In the genomic region with DNA sequence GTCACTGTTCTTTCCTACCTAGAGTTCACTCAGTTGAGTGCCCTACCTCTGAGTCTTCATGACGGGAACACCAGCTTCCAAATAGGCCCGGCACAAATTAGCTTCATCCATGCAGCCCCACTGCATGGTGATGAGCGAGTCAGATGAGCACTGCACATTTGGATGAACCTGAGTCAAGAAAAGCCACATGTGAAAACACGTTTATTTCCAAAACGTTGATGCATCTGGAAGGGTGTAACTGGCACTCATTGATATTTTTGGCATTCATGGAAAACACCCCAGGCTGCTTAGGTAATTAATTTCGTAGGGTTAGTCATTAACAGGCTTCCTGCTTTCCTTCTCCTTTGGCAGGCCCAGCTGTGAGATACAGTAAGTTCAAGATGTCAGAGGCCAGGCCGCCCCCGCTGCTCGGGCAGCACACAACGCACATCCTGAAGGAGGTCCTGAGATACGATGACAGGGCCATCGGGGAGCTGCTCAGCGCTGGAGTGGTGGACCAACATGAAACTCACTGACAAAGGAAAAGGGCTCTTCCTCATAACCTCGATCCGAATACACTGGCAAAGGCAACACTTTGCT, we compare ENCODE assay signal across 23 cellular contexts.
"Had no signal": no experiment of that assay in that cellular context is flagged by ENCODE, and none has a peak within 500 bp of the region (broad histone marks: within the 10 kb centered on the region; RNA-seq: fewer than 3 reads in every experiment).

No MANE protein-coding gene starts in this region.

- H3K27me3 ChIP-seq: cardiac muscle cell, dorsolateral prefrontal cortex, right lobe of liver, testis, transverse colon had no signal

- ATAC-seq: activated naive CD4-positive, alpha-beta T cell treated with anti-CD3 and anti-CD28 coated beads, Interleukin-2, amount 50 U/mL, for 72 hours; activated T-cell treated with anti-CD3 and anti-CD28 coated beads, Interleukin-2, amount 50 U/mL, for 72 hours; lower lobe of right lung; mucosa of descending colon; natural killer cell treated with Interleukin-12 subunit alpha and Interleukin-12 subunit beta and Interleukin-15 and Interleukin-18, amount 100 ng/mL, for 72 hours; right lobe of liver had no signal

- H3K9me3 ChIP-seq: lower lobe of right lung, mucosa of descending colon, right lobe of liver, testis, transverse colon had no signal

- H3K4me1 ChIP-seq: lower lobe of right lung, right lobe of liver, testis, transverse colon had no signal

- H3K4me3 ChIP-seq: cardiac muscle cell, coronary artery, dorsolateral prefrontal cortex, lower lobe of right lung, mucosa of descending colon, right lobe of liver, testis, transverse colon had no signal

- DNase-seq: activated CD4-positive, alpha-beta T cell treated with anti-CD3 and anti-CD28 coated beads for 4 hours; activated CD4-positive, alpha-beta T cell treated with anti-CD3 and anti-CD28 coated beads, Interleukin-2, amount 50 U/mL, for 4 hours; activated naive CD4-positive, alpha-beta T cell; activated T-cell treated with anti-CD3 and anti-CD28 coated beads for 4 hours; activated T-cell treated with anti-CD3 and anti-CD28 coated beads, Interleukin-2, amount 50 U/mL, for 72 hours; dorsolateral prefrontal cortex; effector memory CD4-positive, alpha-beta T cell; hippocampal formation; kidney; lower lobe of right lung; mesendoderm; mucosa of descending colon; right lobe of liver; stimulated activated CD4-positive, alpha-beta T cell treated with anti-CD3 and anti-CD28 coated beads, Interleukin-2, amount 100 ng/mL, for 48 hours; stimulated activated naive CD4-positive, alpha-beta T cell treated with Interleukin-2 at 50 U/mL for 16 hours; T-helper 1 cell; testis; transverse colon had no signal

- H3K27ac ChIP-seq: coronary artery, dorsolateral prefrontal cortex, lower lobe of right lung, right lobe of liver, transverse colon, VCaP had no signal

- H3K36me3 ChIP-seq: cardiac muscle cell, lower lobe of right lung, transverse colon had no signal
